Comparison of ENCODE assay signal across 8 cellular contexts in the genomic region with DNA sequence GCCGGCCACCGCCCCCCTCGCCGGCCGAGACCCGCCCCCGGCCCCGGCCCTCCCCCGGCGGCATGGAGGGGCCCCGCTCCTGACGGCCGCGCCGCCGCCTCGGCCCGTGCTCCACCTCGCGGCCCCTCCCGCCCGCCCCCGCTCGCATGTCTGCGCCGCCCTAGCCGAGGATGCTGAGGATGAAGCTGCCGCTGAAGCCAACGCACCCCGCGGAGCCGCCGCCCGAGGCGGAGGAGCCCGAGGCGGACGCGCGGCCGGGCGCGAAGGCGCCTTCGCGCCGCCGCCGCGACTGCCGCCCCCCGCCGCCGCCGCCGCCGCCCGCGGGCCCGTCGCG. TPM values are rescaled to one million over a fixed set of nuclear protein-coding genes. Genes with fewer than 3 reads are reported as not detected.
DNase-seq lines count a peak whose midpoint lies in the region; ATAC-seq and TF ChIP-seq lines count a peak whose summit lies in the region.

No MANE protein-coding gene starts in this region.

- TF ChIP-seq CTCF in VCaP (conservative IDR thresholded peaks at IDR 0.05) = no peak
- TF ChIP-seq CTCF in stomach (IDR thresholded peaks at IDR 0.05) = no peak

- peak overlapping the region; percentile 74 for H3K27ac ChIP-seq in GM23248
- H3K27ac ChIP-seq in VCaP = peak overlapping the region; percentile 97
- H3K27ac ChIP-seq in iPS-20b (ENCODE audit: low read length) = no peak overlapping the region
- peak overlapping the region; percentile 92 to 99 (median 96) for H3K27ac ChIP-seq in stomach

- H3K9me2 ChIP-seq in GM23248 (ENCODE audit: insufficient read depth) = no peaks in the 10 kb centered on the region

- peaks cover 34% of the 10 kb centered on the region for H3K79me2 ChIP-seq in GM23248 (ENCODE audit: insufficient read depth)

- 0 to 2% methylated on average over 1 to 42 of the region's 62 CpGs for WGBS in GM23248 (ENCODE audit: low coverage in 1 of 2, low lambda C conversion rate in 2 of 2, missing lambda C conversion rate in 2 of 2), 2 experiments
- 1% methylated on average over 17 to 62 of the region's 62 CpGs; no CpG with 5 or more reads in 1 of the 5 donors for WGBS in stomach, 5 donors

- H4K20me1 ChIP-seq in GM23248 (ENCODE audit: insufficient read depth) = no peaks in the 10 kb centered on the region

- TF ChIP-seq POLR2A in stomach (IDR thresholded peaks at IDR 0.05) = no peak

- H3F3A ChIP-seq in GM23248 (ENCODE audit: insufficient read depth) = peaks cover 23% of the 10 kb centered on the region

- no peak overlapping the region for H2AFZ ChIP-seq in GM23248

- no peaks in the 10 kb centered on the region for H3K9me3 ChIP-seq in GM23248 (ENCODE audit: low read depth)
- no peaks in the 10 kb centered on the region for H3K9me3 ChIP-seq in iPS-20b (ENCODE audit: insufficient read depth, low read depth, low read length)
- H3K9me3 ChIP-seq in stomach = no peaks in the 10 kb centered on the region

- in situ Hi-C loops in GM23248 (cut with MboI) = no loop called here

- intact Hi-C loops in stomach (cut with DNase I; ENCODE audit: low total_unique reads) (no loop called here), sciatic nerve (cut with DNase I) (no loop called here)

- no peak overlapping the region for H3K4me2 ChIP-seq in GM23248 (ENCODE audit: unreplicated experiment)

- H3K4me1 ChIP-seq in GM23248 (ENCODE audit: insufficient read depth) (peaks cover 18% of the 10 kb centered on the region), iPS-20b (ENCODE audit: insufficient read depth, low read length) (peaks cover 23% of the 10 kb centered on the region; the same call in 1 of the 2 replicates), stomach (peaks cover 14 to 39% (median 34%) of the 10 kb centered on the region in 4 donors)

- peak overlapping the region; percentile 79 for H3K9ac ChIP-seq in GM23248
- no peak overlapping the region; the same call in 1 of the 2 replicates for H3K9ac ChIP-seq in iPS-20b (ENCODE audit: low read depth, low read length)

- H3K27me3 ChIP-seq in GM23248 (replicated peaks; ENCODE audit: insufficient read depth) = no peaks in the 10 kb centered on the region
- peaks cover 48% of the 10 kb centered on the region for H3K27me3 ChIP-seq in iPS-20b (ENCODE audit: insufficient read depth, low read length)
- H3K27me3 ChIP-seq in stomach = no peaks in the 10 kb centered on the region

- ATAC-seq in GM21737 (IDR thresholded peaks at IDR 0.05; ENCODE audit: unreplicated experiment) = no peak
- no peak for ATAC-seq in sciatic nerve

- TF ChIP-seq EP300 in stomach (IDR thresholded peaks at IDR 0.05) = no peak

- H3K4me3 ChIP-seq in GM23248 (peak overlapping the region; percentile 78), iPS-20b (ENCODE audit: low read length) (peak overlapping the region; percentile 78; the same call in 1 of the 2 replicates), stomach (peak overlapping the region; percentile 70 to 92 (median 85))

- DNase-seq in GM23248 (no peak), stomach (no peak), SKM-1 (lab: John Stamatoyannopoulos, UW; ENCODE audit: unreplicated experiment) (no peak), Kasumi-1 (lab: John Stamatoyannopoulos, UW) (no peak), sciatic nerve (ENCODE audit: low spot score) (no peak)

- no peaks in the 10 kb centered on the region for H3K36me3 ChIP-seq in GM23248 (ENCODE audit: low read depth)
- H3K36me3 ChIP-seq in iPS-20b (ENCODE audit: insufficient read depth, low read depth, low read length) = no peaks in the 10 kb centered on the region
- H3K36me3 ChIP-seq in stomach = no peaks in the 10 kb centered on the region

RNA-seq across cellular contexts. Expression of a gene that starts 0.4 kb away (rescaled TPM):
- total RNA-seq in GM23248 (2014; rRNA removed; shearing (Covaris generic)) = 1.7 and 3.0 TPM in 2 replicates
- polyA plus RNA-seq in GM23248 (2016; fragmentation: Nextera tagmentation; extraction: Ambion mirVana) (0.81 and 1.1 TPM in 2 replicates), stomach (1 to 10 TPM; 3.9 to 4.9 (median 3.9) TPM)
- total RNA-seq in stomach (10 to 100 TPM; 14.6 to 76.5 (median 19.3) TPM), sciatic nerve (35.5 TPM)
